Comparison of ENCODE assay signal across 8 cellular contexts in the genomic region with DNA sequence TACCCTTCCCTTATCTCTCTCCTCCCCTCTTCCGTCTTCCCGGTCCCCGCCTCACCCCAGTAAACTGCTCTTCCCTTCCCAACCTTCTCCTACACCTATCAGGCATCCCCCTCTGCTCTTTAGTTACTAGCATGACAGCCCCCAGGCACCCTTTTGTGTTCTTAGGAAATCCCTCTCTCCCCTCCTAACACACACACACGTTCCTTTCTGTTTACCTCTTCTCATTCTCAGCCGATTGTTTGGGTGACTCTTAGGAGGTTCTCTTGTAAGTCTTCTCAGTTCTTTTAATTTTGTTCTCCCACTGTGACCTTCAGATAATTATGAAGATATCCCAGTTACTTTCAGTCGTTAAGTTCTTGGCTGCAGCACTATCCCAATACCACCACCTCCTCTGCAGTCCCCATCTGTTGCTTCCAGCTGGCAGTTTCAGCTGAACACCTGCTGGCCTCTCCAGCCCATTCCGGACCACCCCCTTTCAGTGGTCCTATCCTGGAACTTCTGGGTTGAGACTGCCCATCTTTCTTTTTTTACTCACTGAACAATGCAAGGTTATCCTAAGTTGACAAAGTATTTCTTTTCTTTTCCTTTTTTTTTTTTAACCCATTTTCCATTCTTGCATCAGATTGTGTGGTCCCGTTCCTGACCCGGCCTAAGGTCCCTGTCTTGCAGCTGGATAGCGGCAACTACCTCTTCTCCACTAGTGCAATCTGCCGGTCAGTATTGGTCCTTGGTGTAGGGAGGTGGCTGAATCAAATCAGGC. TPM values are rescaled to one million over a fixed set of nuclear protein-coding genes. Genes with fewer than 3 reads are reported as not detected.
DNase-seq lines count a peak whose midpoint lies in the region; ATAC-seq, FAIRE-seq and TF ChIP-seq lines count a peak whose summit lies in the region.

No MANE protein-coding gene starts in this region.

- TF ChIP-seq POLR2A in HCT116 (IDR thresholded peaks at IDR 0.05; ENCODE audit: borderline replicate concordance, extremely low read depth, insufficient read depth, insufficient read length) (no peak), transverse colon (IDR thresholded peaks at IDR 0.05) (no peak), GM12892 (IDR thresholded peaks at IDR 0.05; ENCODE audit: low read depth, low read length) (no peak)

- ATAC-seq in HCT116 (peak; percentile 10; the same call in 1 of the 2 replicates), left lung (peak; percentile 11)

- CTCF ChIA-PET in HCT116 (lab: Charles Lee) = no interaction called here

- peak overlapping the region; percentile 97 to 100 for H3K4me3 ChIP-seq in HCT116 (replicated peaks in 1 of 2; ENCODE audit: low read depth in 1 of 2, low read length in 2 of 2)
- peak overlapping the region; percentile 90 for H3K4me3 ChIP-seq in adipocyte (ENCODE audit: low read length)
- H3K4me3 ChIP-seq in left lung = peak overlapping the region; percentile 65 to 96
- H3K4me3 ChIP-seq in transverse colon = peak overlapping the region; percentile 63 to 93 (median 74)

- H3K36me3 ChIP-seq in HCT116 (ENCODE audit: control insufficient read depth in 1 of 2, insufficient read depth in 2 of 2, low read length in 2 of 2) = peaks cover 19 to 35% of the 10 kb centered on the region in 2 experiments
- H3K36me3 ChIP-seq in adipocyte (ENCODE audit: control insufficient read depth, insufficient read depth, low read length, severe bottlenecking) = peaks cover 40% of the 10 kb centered on the region
- peaks cover 0 to 38% of the 10 kb centered on the region in 2 donors for H3K36me3 ChIP-seq in left lung
- H3K36me3 ChIP-seq in transverse colon = peaks cover 0 to 21% (median 8%) of the 10 kb centered on the region in 4 donors

- POLR2A ChIA-PET in HCT116 (lab: Charles Lee) = interaction anchor here (1.3 kb wide), 1 partner anchor 32 kb away, joined by 3 read pairs; the partner anchor contains the start of gene DDIT3

- peak overlapping the region; percentile 86 for H3K4me2 ChIP-seq in HCT116 (ENCODE audit: low read length)

- in situ Hi-C loops in transverse colon (cut with MboI; ENCODE audit: low pct_ligation_motif_present in 1 of 4, low pct_unique_long_range_greater_than_20kb in 1 of 4, low sequenced_read_pairs in 3 of 4) = no loop called here

- H3K27ac ChIP-seq in 22Rv1 = peak overlapping the region; percentile 76
- peak overlapping the region; percentile 68 for H3K27ac ChIP-seq in HCT116 (ENCODE audit: low read depth, low read length)
- H3K27ac ChIP-seq in left lung = peak overlapping the region; percentile 3 to 80
- H3K27ac ChIP-seq in transverse colon = peak overlapping the region; percentile 80 to 91 (median 84)

- no peak for TF ChIP-seq EP300 in transverse colon (IDR thresholded peaks at IDR 0.05; ENCODE audit: low read depth)

- H2AFZ ChIP-seq in HCT116 (ENCODE audit: low read depth, low read length, poor library complexity, severe bottlenecking) = no peak overlapping the region

- FAIRE-seq in GM12892 (lab: Jason Lieb, UNC) = no peak

- RAD21 ChIA-PET in HCT116 (lab: Charles Lee; ENCODE audit: low non-redundant PET in 1 of 2, low total read pairs in 2 of 2, uncharacterized antibody in 2 of 2, unreplicated experiment in 2 of 2) = no interaction called here

- no peak for TF ChIP-seq RAD21 in HCT116 (IDR thresholded peaks at IDR 0.05; ENCODE audit: low read depth)

- no peaks in the 10 kb centered on the region for H3K27me3 ChIP-seq in HCT116 (ENCODE audit: insufficient read depth, low read length)
- no peaks in the 10 kb centered on the region for H3K27me3 ChIP-seq in adipocyte (replicated peaks; ENCODE audit: control insufficient read depth, insufficient read depth, low read length)
- no peaks in the 10 kb centered on the region for H3K27me3 ChIP-seq in left lung
- no peaks in the 10 kb centered on the region for H3K27me3 ChIP-seq in transverse colon

- no TSS peak for BruUV-seq in HCT116 (replicated peaks; lab: Mats Ljungman, UMichigan)

- H3K4me1 ChIP-seq in HCT116 (ENCODE audit: control insufficient read depth in 1 of 2, insufficient read depth in 2 of 2, low read length in 2 of 2) (peaks cover 4 to 14% of the 10 kb centered on the region in 2 experiments; a peak in 3 of 4 replicates), adipocyte (ENCODE audit: control insufficient read depth, insufficient read depth, low read length) (peaks cover 9% of the 10 kb centered on the region), left lung (peaks cover 0 to 21% of the 10 kb centered on the region in 2 donors), transverse colon (peaks cover 8 to 16% (median 14%) of the 10 kb centered on the region in 4 donors)

- no peaks in the 10 kb centered on the region for H4K20me1 ChIP-seq in HCT116 (ENCODE audit: insufficient read depth)

- DNase-seq in HCT116 (ENCODE audit: low read depth, low spot score) (no peak), adipocyte (ENCODE audit: low read depth) (peak; percentile 42), left lung (no peak), transverse colon (no peak), NCI-H2081 treated with DMSO at 0.1 percent for 48 hours (lab: John Stamatoyannopoulos, UW) (no peak), GM12892 (ENCODE audit: insufficient read length) (no peak), iPS-NIHi7 (ENCODE audit: extremely low spot score) (no peak)

- peaks cover 41% of the 10 kb centered on the region for H3K79me2 ChIP-seq in HCT116 (ENCODE audit: insufficient read depth, low read length)

- intact Hi-C loops in HCT116 (cut with micrococcal nuclease) = no loop called here
- intact Hi-C loops in left lung (cut with DNase I) = no loop called here
- intact Hi-C loops in transverse colon (cut with DNase I; ENCODE audit: low total_unique reads) = no loop called here

- H3K9me2 ChIP-seq in HCT116 (ENCODE audit: insufficient read depth) = no peaks in the 10 kb centered on the region

- TF ChIP-seq CTCF in 22Rv1 (IDR thresholded peaks at IDR 0.05) (no peak), HCT116 (IDR thresholded peaks at IDR 0.05 in 2 of 3, conservative IDR thresholded peaks at IDR 0.05 in 1 of 3; ENCODE audit: borderline replicate concordance in 1 of 3, insufficient read depth in 1 of 3, low read depth in 2 of 3, low read length in 2 of 3) (no peak), left lung (IDR thresholded peaks at IDR 0.05) (no peak), transverse colon (IDR thresholded peaks at IDR 0.05) (no peak)

- H3K9ac ChIP-seq in HCT116 (ENCODE audit: low read length) = peak overlapping the region; percentile 76
- peak overlapping the region; percentile 91 for H3K9ac ChIP-seq in adipocyte (ENCODE audit: low read length)

- H3K9me3 ChIP-seq in HCT116 (ENCODE audit: control insufficient read depth in 1 of 2, insufficient read depth in 1 of 2, low read depth in 1 of 2, low read length in 2 of 2) (no peaks in the 10 kb centered on the region), adipocyte (ENCODE audit: control insufficient read depth, low read length) (no peaks in the 10 kb centered on the region), left lung (no peaks in the 10 kb centered on the region), transverse colon (no peaks in the 10 kb centered on the region)

- WGBS in transverse colon (ENCODE audit: low coverage in 1 of 2), 2 donors = 5 to 27% methylated on average over 7 to 11 of the region's 11 CpGs

TF ChIP-seq in HCT116, 20 proteins besides CTCF, POLR2A, EP300 and RAD21:
- no peak for TF ChIP-seq SP1 (IDR thresholded peaks at IDR 0.05; ENCODE audit: low read depth)
- no peak for TF ChIP-seq TCF7L2 (IDR thresholded peaks at IDR 0.05; ENCODE audit: borderline replicate concordance, extremely low read depth, insufficient read depth, insufficient read length)
- no peak; the same call in 1 of the 2 replicates for TF ChIP-seq SIN3A (IDR thresholded peaks at IDR 0.05; ENCODE audit: low read depth)
- no peak for TF ChIP-seq ZFX (IDR thresholded peaks at IDR 0.05)
- no peak for TF ChIP-seq POLR2AphosphoS5 (IDR thresholded peaks at IDR 0.05; ENCODE audit: low read depth, low read length)
- TF ChIP-seq CBX3 (IDR thresholded peaks at IDR 0.05; ENCODE audit: low read depth) = no peak
- TF ChIP-seq EZH2 (IDR thresholded peaks at IDR 0.05) = no peak
- TF ChIP-seq JUND (IDR thresholded peaks at IDR 0.05) = no peak
- TF ChIP-seq, protein P1, sequence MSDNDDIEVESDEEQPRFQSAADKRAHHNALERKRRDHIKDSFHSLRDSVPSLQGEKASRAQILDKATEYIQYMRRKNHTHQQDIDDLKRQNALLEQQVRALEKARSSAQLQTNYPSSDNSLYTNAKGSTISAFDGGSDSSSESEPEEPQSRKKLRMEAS (IDR thresholded peaks at IDR 0.05) = no peak
- TF ChIP-seq YY1 (IDR thresholded peaks at IDR 0.05; ENCODE audit: extremely low read depth, insufficient replicate concordance, low read depth, low read length) = no peak
- no peak for TF ChIP-seq EGR1 (IDR thresholded peaks at IDR 0.05; ENCODE audit: low read depth)
- TF ChIP-seq, protein P2, sequence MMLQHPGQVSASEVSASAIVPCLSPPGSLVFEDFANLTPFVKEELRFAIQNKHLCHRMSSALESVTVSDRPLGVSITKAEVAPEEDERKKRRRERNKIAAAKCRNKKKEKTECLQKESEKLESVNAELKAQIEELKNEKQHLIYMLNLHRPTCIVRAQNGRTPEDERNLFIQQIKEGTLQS (IDR thresholded peaks at IDR 0.05) = no peak
- TF ChIP-seq EZH2phosphoT487 (IDR thresholded peaks at IDR 0.05; ENCODE audit: borderline replicate concordance) = no peak
- no peak for TF ChIP-seq SRF (IDR thresholded peaks at IDR 0.05; ENCODE audit: low read depth)
TF ChIP-seq in HCT116: peak in this region for 0.

RNA-seq across cellular contexts. Expression of gene MARS1, which starts 0.7 kb away (rescaled TPM):
- total RNA-seq in HCT116 (2021; ENCODE audit: unreplicated experiment) (344 TPM), left lung (100 to 1,000 TPM; 113 to 168 TPM), transverse colon (100 to 1,000 TPM in 2 of 4 donors, 10 to 100 TPM in 2; 39.0 to 184 (median 103) TPM)
- 228 and 235 TPM in 2 replicates for polyA plus RNA-seq in HCT116 (2012)
- 88.4 TPM for polyA plus RNA-seq in GM12892 (2012; ENCODE audit: missing spikeins)

RNA-seq across cellular contexts. Expression of gene ARHGAP9, which starts 8.9 kb away (rescaled TPM):
- 0.84 TPM for total RNA-seq in HCT116 (2021; ENCODE audit: unreplicated experiment)
- 0.46 and 0.62 TPM in 2 replicates for polyA plus RNA-seq in HCT116 (2012)
- total RNA-seq in left lung = 100 to 1,000 TPM in 1 of 2 donors, 10 to 100 TPM in 1; 24.2 to 125 TPM
- total RNA-seq in transverse colon = 10 to 100 TPM in 3 of 4 donors, not detected in 1; 11.7 to 87.2 (median 27.3) TPM
- 55.0 TPM for polyA plus RNA-seq in GM12892 (2012; ENCODE audit: missing spikeins)

RNA-seq across cellular contexts. Expression of gene GLI1, which starts 29.0 kb away (rescaled TPM):
- total RNA-seq in HCT116 (2021; ENCODE audit: unreplicated experiment) (6.4 TPM), left lung (1 to 10 TPM; 1.9 to 7.2 TPM), transverse colon (1 to 10 TPM in 1 of 4 donors, under 1 TPM in 2, not detected in 1; 0.41 to 1.2 (median 0.79) TPM)
- polyA plus RNA-seq in HCT116 (2012) = 1.6 and 2.5 TPM in 2 replicates
- polyA plus RNA-seq in GM12892 (2012; ENCODE audit: missing spikeins) = 0.38 TPM

RNA-seq across cellular contexts. Expression of gene DDIT3, which starts 31.7 kb away (rescaled TPM):
- 84.7 TPM for total RNA-seq in HCT116 (2021; ENCODE audit: unreplicated experiment)
- polyA plus RNA-seq in HCT116 (2012) = 61.6 and 155 TPM in 2 replicates
- 10 to 100 TPM; 18.3 to 27.2 TPM for total RNA-seq in left lung
- total RNA-seq in transverse colon = 100 to 1,000 TPM in 2 of 4 donors, 10 to 100 TPM in 2; 27.6 to 338 (median 67.6) TPM
- 20.6 TPM for polyA plus RNA-seq in GM12892 (2012; ENCODE audit: missing spikeins)

RNA-seq across cellular contexts. Expression of gene INHBE, which starts 33.5 kb away (rescaled TPM):
- 0.89 TPM for total RNA-seq in HCT116 (2021; ENCODE audit: unreplicated experiment)
- polyA plus RNA-seq in HCT116 (2012) = 1.9 and 2.5 TPM in 2 replicates
- total RNA-seq in left lung = under 1 TPM in 1 of 2 donors, not detected in 1; 0.52 TPM
- not detected for total RNA-seq in transverse colon
- 1.3 TPM for polyA plus RNA-seq in GM12892 (2012; ENCODE audit: missing spikeins)
